Comparison of ENCODE assay signal across 10 cellular contexts in genomic region chr6:75272145-75272840, GRCh38. TPM values are rescaled to one million over a fixed set of nuclear protein-coding genes. Genes with fewer than 3 reads are reported as not detected.
DNase-seq lines count a peak whose midpoint lies in the region; ATAC-seq and TF ChIP-seq lines count a peak whose summit lies in the region.
"Had no signal": no experiment of that assay in that cellular context is flagged by ENCODE, and none has a peak within 500 bp of the region (broad histone marks: within the 10 kb centered on the region; RNA-seq: fewer than 3 reads in every experiment).

No MANE protein-coding gene starts in this region.

- TF ChIP-seq POLR2A in gastrocnemius medialis (IDR thresholded peaks at IDR 0.05): no peak

- POLR2A ChIA-PET in CD8-positive, alpha-beta T cell (lab: Charles Lee): interaction anchor here (0.6 kb wide), 1 partner anchor 452 kb away, joined by 6 read pairs; no protein-coding TSS in a partner anchor
- POLR2A ChIA-PET in naive thymus-derived CD8-positive, alpha-beta T cell (lab: Charles Lee): no interaction called here

- no peaks in the 10 kb centered on the region for H3K27me3 ChIP-seq in CD8-positive, alpha-beta T cell (ENCODE audit: insufficient read depth, low read length)
- no peaks in the 10 kb centered on the region for H3K27me3 ChIP-seq in gastrocnemius medialis

- H3K4me3 ChIP-seq in CD8-positive, alpha-beta T cell (ENCODE audit: low read depth, low read length): no peak overlapping the region
- H3K4me3 ChIP-seq in cardiac fibroblast (replicated peaks in 1 of 2; ENCODE audit: low read depth in 2 of 2, low read length in 2 of 2): no peak overlapping the region
- no peak overlapping the region for H3K4me3 ChIP-seq in gastrocnemius medialis

- peaks cover 43% of the 10 kb centered on the region for H3K36me3 Mint-ChIP-seq in CD8-positive, alpha-beta T cell
- peaks cover 9 to 39% (median 11%) of the 10 kb centered on the region in 3 donors for H3K36me3 Mint-ChIP-seq in naive thymus-derived CD8-positive, alpha-beta T cell

- peak overlapping the region; percentile 11 for H3K27ac Mint-ChIP-seq in CD8-positive, alpha-beta T cell
- peak overlapping the region in 7 of 10 donors; percentile 0 to 72 (median 26) for H3K27ac Mint-ChIP-seq in naive thymus-derived CD8-positive, alpha-beta T cell

- in situ Hi-C loops in gastrocnemius medialis (cut with MboI; ENCODE audit: low sequenced_read_pairs in 4 of 4): no loop called here

- H3K9me3 ChIP-seq in CD8-positive, alpha-beta T cell (ENCODE audit: low read length): no peaks in the 10 kb centered on the region
- no peaks in the 10 kb centered on the region for H3K9me3 ChIP-seq in gastrocnemius medialis

- intact Hi-C loops in CD8-positive, alpha-beta T cell (cut with DNase I, micrococcal nuclease): no loop called here
- intact Hi-C loops in gastrocnemius medialis (cut with DNase I; ENCODE audit: low total_unique reads): no loop called here

- no peak for ATAC-seq in CD8-positive, alpha-beta T cell
- ATAC-seq in naive thymus-derived CD8-positive, alpha-beta T cell: no peak
- ATAC-seq in gastrocnemius medialis: no peak

- no peaks in the 10 kb centered on the region for H3K9me3 Mint-ChIP-seq in CD8-positive, alpha-beta T cell
- H3K9me3 Mint-ChIP-seq in naive thymus-derived CD8-positive, alpha-beta T cell: no peaks in the 10 kb centered on the region

- TF ChIP-seq CTCF in CD8-positive, alpha-beta T cell (IDR thresholded peaks at IDR 0.05): no peak
- TF ChIP-seq CTCF in cardiac fibroblast (IDR thresholded peaks at IDR 0.05; ENCODE audit: low read depth, low read length): no peak
- no peak for TF ChIP-seq CTCF in gastrocnemius medialis (IDR thresholded peaks at IDR 0.05 in 4 of 5, conservative IDR thresholded peaks at IDR 0.05 in 1 of 5)

- H3K4me1 Mint-ChIP-seq in CD8-positive, alpha-beta T cell (ENCODE audit: low read depth): peaks cover 80% of the 10 kb centered on the region
- peaks cover 34 to 79% (median 75%) of the 10 kb centered on the region in 4 donors for H3K4me1 Mint-ChIP-seq in naive thymus-derived CD8-positive, alpha-beta T cell

- H3K36me3 ChIP-seq in CD8-positive, alpha-beta T cell (ENCODE audit: insufficient read depth, low read length): peaks cover 6% of the 10 kb centered on the region
- H3K36me3 ChIP-seq in gastrocnemius medialis: no peaks in the 10 kb centered on the region

- H3K27me3 Mint-ChIP-seq in CD8-positive, alpha-beta T cell (ENCODE audit: low read depth): no peaks in the 10 kb centered on the region
- H3K27me3 Mint-ChIP-seq in naive thymus-derived CD8-positive, alpha-beta T cell: no peaks in the 10 kb centered on the region
- H3K27me3 Mint-ChIP-seq: naive thymus-derived CD4-positive, alpha-beta T cell had no signal

- no peak overlapping the region for H3K27ac ChIP-seq in CD8-positive, alpha-beta T cell (ENCODE audit: low read depth, low read length)
- H3K27ac ChIP-seq in gastrocnemius medialis: peak overlapping the region in 1 of 4 donors; percentile 45

- no peak overlapping the region for H3K4me3 Mint-ChIP-seq in CD8-positive, alpha-beta T cell
- no peak overlapping the region for H3K4me3 Mint-ChIP-seq in naive thymus-derived CD8-positive, alpha-beta T cell

- H3K4me1 ChIP-seq in CD8-positive, alpha-beta T cell (ENCODE audit: insufficient read depth, low read length): peaks cover 18% of the 10 kb centered on the region
- H3K4me1 ChIP-seq in gastrocnemius medialis: peaks cover 34 to 47% of the 10 kb centered on the region in 2 donors

- no peak for DNase-seq in CD8-positive, alpha-beta T cell
- peak; percentile 63 for DNase-seq in LoVo (ENCODE audit: low spot score)
- DNase-seq in cardiac fibroblast (ENCODE audit: low read depth in 2 of 2): peak; percentile 44 to 78
- no peak for DNase-seq in naive thymus-derived CD8-positive, alpha-beta T cell
- DNase-seq in hypothalamus (lab: John Stamatoyannopoulos, UW): no peak
- DNase-seq in stimulated activated naive CD4-positive, alpha-beta T cell treated with Interleukin-2 at 50 U/mL for 16 hours (lab: John Stamatoyannopoulos, UW): no peak
- DNase-seq in retina: no peak
- DNase-seq in gastrocnemius medialis: no peak
- DNase-seq: naive thymus-derived CD4-positive, alpha-beta T cell; stimulated activated CD8-positive, alpha-beta memory T cell treated with anti-CD3 and anti-CD28 coated beads, Interleukin-4, amount 100 ng/mL, for 48 hours had no signal

- CTCF ChIA-PET in CD8-positive, alpha-beta T cell (lab: Charles Lee): interaction anchor here (1.2 to 1.4 kb wide), 2 partner anchors 11 to 25 kb away, joined by 3 to 5 read pairs; no protein-coding TSS in a partner anchor

RNA-seq across cellular contexts. Expression of gene TMEM30A, which starts 12.3 kb away (rescaled TPM):
- total RNA-seq in CD8-positive, alpha-beta T cell: 10 to 100 TPM; 19.4 to 27.1 TPM
- total RNA-seq in naive thymus-derived CD8-positive, alpha-beta T cell: 10 to 100 TPM; 67.2 to 68.3 TPM
- 10 to 100 TPM; 36.8 to 50.9 (median 37.8) TPM for polyA plus RNA-seq in naive thymus-derived CD8-positive, alpha-beta T cell
- total RNA-seq in gastrocnemius medialis: 10 to 100 TPM; 23.8 to 44.4 (median 31.9) TPM

RNA-seq across cellular contexts. Expression of gene COX7A2, which starts 28.7 kb away (rescaled TPM):
- 100 to 1,000 TPM; 221 to 229 TPM for total RNA-seq in CD8-positive, alpha-beta T cell
- total RNA-seq in naive thymus-derived CD8-positive, alpha-beta T cell: 100 to 1,000 TPM; 198 to 213 TPM
- 1,000 to 10,000 TPM in 1 of 3 donors, 100 to 1,000 TPM in 2; 788 to 1,025 (median 870) TPM for polyA plus RNA-seq in naive thymus-derived CD8-positive, alpha-beta T cell
- 100 to 1,000 TPM; 166 to 413 (median 222) TPM for total RNA-seq in gastrocnemius medialis

Comparison
In these comparisons a context has a peak if more than half of its experiments do, and no peak if none do; other contexts are left out.
1. DNase-seq: peak in LoVo (single experiment) and cardiac fibroblast (2 of 2); none in CD8-positive, alpha-beta T cell (0 of 7), naive thymus-derived CD8-positive, alpha-beta T cell (0 of 10), hypothalamus (0 of 51), stimulated activated naive CD4-positive, alpha-beta T cell treated with Interleukin-2 at 50 U/mL for 16 hours (single experiment), retina (single experiment) and gastrocnemius medialis (0 of 2).